ENCODE assay signal across 9 cellular contexts in the genomic region with DNA sequence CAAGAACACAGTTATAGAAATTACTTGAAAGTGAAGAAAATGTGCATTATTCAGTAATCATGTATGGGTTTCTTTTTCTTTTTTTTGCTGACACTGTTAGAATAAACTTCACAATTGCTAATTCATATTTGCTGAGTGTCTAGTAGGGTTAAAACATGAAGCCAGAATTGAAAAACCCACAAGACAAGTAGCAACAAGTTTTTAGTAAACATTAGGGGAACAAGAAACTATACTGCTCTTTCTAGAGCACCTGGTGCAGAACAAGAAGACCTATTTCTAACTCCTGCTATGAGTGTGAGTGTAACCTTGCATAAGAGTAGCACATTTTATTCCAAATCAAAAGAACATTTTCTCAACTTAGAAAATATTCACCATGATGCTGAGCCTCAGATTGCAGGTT.
DNase-seq lines count a peak whose midpoint lies in the region; ATAC-seq and TF ChIP-seq lines count a peak whose summit lies in the region.
"Had no signal": no experiment of that assay in that cellular context is flagged by ENCODE, and none has a peak within 500 bp of the region (broad histone marks: within the 10 kb centered on the region; RNA-seq: fewer than 3 reads in every experiment).

No MANE protein-coding gene starts in this region.

- H3K4me1 ChIP-seq in Loucy (ENCODE audit: insufficient read depth, low read length, poor library complexity, severe bottlenecking) (peaks cover 34% of the 10 kb centered on the region), endodermal cell (ENCODE audit: control insufficient read depth, insufficient read depth, low read length) (no peaks in the 10 kb centered on the region)

- H3K36me3 ChIP-seq in Loucy (ENCODE audit: insufficient read depth, low read length) (no peaks in the 10 kb centered on the region), endodermal cell (ENCODE audit: control insufficient read depth, insufficient read depth, low read length) (no peaks in the 10 kb centered on the region)

- H2AFZ ChIP-seq in Loucy (ENCODE audit: low read length): no peak overlapping the region

- H3K4me3 Mint-ChIP-seq in stimulated activated naive CD8-positive, alpha-beta T cell treated with anti-CD3 and anti-CD28 coated beads, Interleukin-15, Interleukin-2, amounts not matched to agents 100 ng/mL and 50 ng/mL, for 24 hours: peak overlapping the region; percentile 31
- H3K4me3 Mint-ChIP-seq in endodermal cell: no peak overlapping the region

- no peaks in the 10 kb centered on the region for H3K9me2 ChIP-seq in Loucy (replicated peaks; ENCODE audit: low read depth, low read length)

- no peak for ATAC-seq in stimulated activated naive CD8-positive, alpha-beta T cell treated with anti-CD3 and anti-CD28 coated beads, Interleukin-15, Interleukin-2, amounts not matched to agents 100 U/mL and 50 U/mL, for 24 hours
- ATAC-seq in HG02763 (IDR thresholded peaks at IDR 0.05; ENCODE audit: unreplicated experiment): peak; percentile 74
- ATAC-seq in left cardiac atrium: no peak

- no peak overlapping the region for H3K27ac ChIP-seq in endodermal cell (ENCODE audit: low read depth, low read length)

- no peak overlapping the region for H3K4me2 ChIP-seq in Loucy (ENCODE audit: low read depth, low read length, poor library complexity, severe bottlenecking)

- no peaks in the 10 kb centered on the region for H3K27me3 Mint-ChIP-seq in stimulated activated naive CD8-positive, alpha-beta T cell treated with anti-CD3 and anti-CD28 coated beads, Interleukin-15, Interleukin-2, amounts not matched to agents 100 ng/mL and 50 ng/mL, for 24 hours
- H3K27me3 Mint-ChIP-seq in endodermal cell (ENCODE audit: insufficient read depth): no peaks in the 10 kb centered on the region
- H3K27me3 Mint-ChIP-seq: CD4-positive, alpha-beta memory T cell had no signal

- peaks cover 6% of the 10 kb centered on the region; the same call in 1 of the 2 replicates for H3K9me3 ChIP-seq in Loucy (ENCODE audit: insufficient read depth, low read depth, low read length)
- H3K9me3 ChIP-seq in endodermal cell (ENCODE audit: control insufficient read depth, low read length): peaks cover 8% of the 10 kb centered on the region

- TF ChIP-seq CTCF in Loucy (conservative IDR thresholded peaks at IDR 0.05; ENCODE audit: low read length): no peak
- TF ChIP-seq CTCF in endodermal cell (conservative IDR thresholded peaks at IDR 0.05): no peak

- H3K9ac ChIP-seq in Loucy (ENCODE audit: low read depth, low read length, poor library complexity, severe bottlenecking) (peak overlapping the region; percentile 40), endodermal cell (ENCODE audit: extremely low read depth, low read length, poor library complexity, severe bottlenecking) (no peak overlapping the region)

- peaks cover 6% of the 10 kb centered on the region for H3K79me2 ChIP-seq in Loucy (ENCODE audit: insufficient read depth, low read length)

- no peak overlapping the region for H3K4me3 ChIP-seq in Loucy (ENCODE audit: low read length, poor library complexity, severe bottlenecking)
- no peak overlapping the region for H3K4me3 ChIP-seq in endodermal cell (ENCODE audit: low read length)

- H3K27me3 ChIP-seq in Loucy (ENCODE audit: insufficient read depth, low read length, poor library complexity, severe bottlenecking): no peaks in the 10 kb centered on the region
- no peaks in the 10 kb centered on the region for H3K27me3 ChIP-seq in endodermal cell (ENCODE audit: control insufficient read depth, insufficient read depth, low read length, poor library complexity, severe bottlenecking)

- no peak for DNase-seq in stimulated activated naive CD8-positive, alpha-beta T cell treated with anti-CD3 and anti-CD28 coated beads, Interleukin-15, Interleukin-2, amounts not matched to agents 100 U/mL and 50 U/mL, for 24 hours
- no peak for DNase-seq in SK-N-DZ (ENCODE audit: low spot score)
- DNase-seq in posterior cingulate gyrus: no peak
- DNase-seq in endodermal cell: no peak
- DNase-seq in left cardiac atrium: no peak
- DNase-seq: CD4-positive, alpha-beta memory T cell had no signal

- peaks cover 34% of the 10 kb centered on the region for H3K36me3 Mint-ChIP-seq in stimulated activated naive CD8-positive, alpha-beta T cell treated with anti-CD3 and anti-CD28 coated beads, Interleukin-15, Interleukin-2, amounts not matched to agents 100 ng/mL and 50 ng/mL, for 24 hours (ENCODE audit: low read depth)
- peaks cover 11% of the 10 kb centered on the region for H3K36me3 Mint-ChIP-seq in endodermal cell (ENCODE audit: low read depth)

- peaks cover 12% of the 10 kb centered on the region for H3K9me3 Mint-ChIP-seq in stimulated activated naive CD8-positive, alpha-beta T cell treated with anti-CD3 and anti-CD28 coated beads, Interleukin-15, Interleukin-2, amounts not matched to agents 100 ng/mL and 50 ng/mL, for 24 hours
- peaks cover 19% of the 10 kb centered on the region for H3K9me3 Mint-ChIP-seq in endodermal cell

- intact Hi-C loops in posterior cingulate gyrus (cut with DNase I) (no loop called here), left cardiac atrium (cut with DNase I) (no loop called here)

- no peaks in the 10 kb centered on the region for H4K20me1 ChIP-seq in Loucy (ENCODE audit: insufficient read depth, low read length, poor library complexity, severe bottlenecking)

- peaks cover 81% of the 10 kb centered on the region for H3K4me1 Mint-ChIP-seq in stimulated activated naive CD8-positive, alpha-beta T cell treated with anti-CD3 and anti-CD28 coated beads, Interleukin-15, Interleukin-2, amounts not matched to agents 100 ng/mL and 50 ng/mL, for 24 hours (ENCODE audit: low read depth)
- peaks cover 10% of the 10 kb centered on the region for H3K4me1 Mint-ChIP-seq in endodermal cell

- H3F3A ChIP-seq in Loucy (ENCODE audit: low read depth): no peaks in the 10 kb centered on the region

- peak overlapping the region; percentile 95 for H3K27ac Mint-ChIP-seq in stimulated activated naive CD8-positive, alpha-beta T cell treated with anti-CD3 and anti-CD28 coated beads, Interleukin-15, Interleukin-2, amounts not matched to agents 100 ng/mL and 50 ng/mL, for 24 hours
- no peak overlapping the region for H3K27ac Mint-ChIP-seq in endodermal cell
